In genomic region chr12:13227191-13227590, GRCh38 we compare ENCODE assay signal across 22 cellular contexts.
"Had no signal": no experiment of that assay in that cellular context is flagged by ENCODE, and none has a peak within 500 bp of the region (broad histone marks: within the 10 kb centered on the region; RNA-seq: fewer than 3 reads in every experiment).

No MANE protein-coding gene starts in this region.

- H3K9me3 ChIP-seq: Peyer's patch, SJCRH30 had no signal

- H3K4me1 ChIP-seq: Peyer's patch had no signal

- H3K4me3 ChIP-seq: K562, PC-9, Peyer's patch, SJCRH30 had no signal

- FAIRE-seq: HepG2, K562 had no signal

- ATAC-seq: HepG2, K562, Right ventricle myocardium inferior, SK-N-SH treated with all-trans-retinoic acid at 6 μM for 48 hours had no signal

- H3K36me3 ChIP-seq: Peyer's patch, SJCRH30 had no signal

- DNase-seq: Kasumi-1, MM.1S, NCI-H1105, NCI-H1417 treated with DMSO at 0.1 percent for 48 hours, NCI-H146, NCI-H1694 treated with DMSO at 0.1 percent for 48 hours, NCI-H1930, NCI-H2081, NCI-H2107, NCI-H2227 treated with DMSO at 0.1 percent for 48 hours, NCI-H524, NCI-H526 treated with DMSO at 0.1 percent for 48 hours, NCI-H748 treated with DMSO at 0.1 percent for 48 hours, PC-9, Peyer's patch, SHP77 treated with DMSO at 0.1 percent for 48 hours, SJCRH30 had no signal

- H3K27ac ChIP-seq: KMS-11, PC-9, Peyer's patch, SJCRH30 had no signal
